In the genomic region with DNA sequence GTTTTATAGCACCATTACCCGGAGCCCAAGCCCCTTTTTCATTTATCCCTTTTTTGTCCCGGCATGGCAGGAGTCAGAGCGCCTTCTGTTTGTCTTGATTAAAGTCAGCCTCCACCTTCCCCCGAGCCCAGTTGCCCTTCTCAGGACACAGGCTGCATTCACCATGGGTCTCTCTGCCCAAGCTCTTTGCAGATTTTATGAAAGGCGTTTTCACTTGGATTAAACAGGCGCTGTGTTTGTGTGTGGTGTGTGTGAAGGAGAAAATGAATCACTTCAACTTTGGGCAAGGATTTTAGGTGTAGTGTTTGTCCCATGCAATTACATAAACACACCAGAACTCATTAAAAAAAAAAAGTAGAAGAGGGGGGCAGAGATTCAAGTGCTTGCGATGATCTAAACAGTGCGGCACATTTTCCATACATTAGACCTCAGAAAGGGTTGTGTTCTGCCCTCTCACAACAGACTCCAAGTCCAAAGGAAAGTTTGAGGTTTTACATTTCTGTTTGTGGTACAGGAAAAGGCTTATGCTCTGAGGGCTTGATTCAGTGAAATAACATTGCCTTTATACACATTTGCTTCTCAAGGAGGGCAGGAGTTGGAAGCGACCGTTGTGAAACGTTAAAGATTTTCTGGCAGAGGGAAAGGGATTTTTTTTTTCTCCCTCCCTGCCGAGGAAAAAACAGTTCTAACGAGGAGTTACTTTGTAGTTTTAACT, we compare ENCODE assay signal across 13 cellular contexts. TPM values are rescaled to one million over a fixed set of nuclear protein-coding genes. Genes with fewer than 3 reads are reported as not detected.
DNase-seq lines count a peak whose midpoint lies in the region; ATAC-seq and TF ChIP-seq lines count a peak whose summit lies in the region.
"Had no signal": no experiment of that assay in that cellular context is flagged by ENCODE, and none has a peak within 500 bp of the region (broad histone marks: within the 10 kb centered on the region; RNA-seq: fewer than 3 reads in every experiment).

No MANE protein-coding gene starts in this region.

- H3K27ac ChIP-seq in adrenal gland (peak overlapping the region in 3 of 5 donors; percentile 15 to 77 (median 41)), ovary (no peak overlapping the region), upper lobe of right lung (peak overlapping the region; percentile 87)
- H3K27ac ChIP-seq: HL-60 had no signal

- 37 to 44% (median 40%) methylated on average over 13 of the region's 13 CpGs for WGBS in adrenal gland, 4 donors
- 19 to 30% (median 27%) methylated on average over 13 of the region's 13 CpGs for WGBS in ovary, 3 donors

- TF ChIP-seq POLR2A in adrenal gland (IDR thresholded peaks at IDR 0.05) (no peak), ovary (IDR thresholded peaks at IDR 0.05) (no peak)

- no peak overlapping the region for H3K27ac Mint-ChIP-seq in naive thymus-derived CD8-positive, alpha-beta T cell
- H3K27ac Mint-ChIP-seq: CD4-positive, alpha-beta memory T cell had no signal

- H3K4me3 ChIP-seq in adrenal gland (peak overlapping the region in 1 of 4 donors; percentile 33), ovary (peak overlapping the region; percentile 45), upper lobe of right lung (peak overlapping the region; percentile 47)

- intact Hi-C loops in adrenal gland (cut with DNase I) = no loop called here
- intact Hi-C loops in ovary (cut with DNase I) = no loop called here
- intact Hi-C loops in upper lobe of right lung (cut with DNase I) = no loop called here

- POLR2A ChIA-PET in naive thymus-derived CD8-positive, alpha-beta T cell (lab: Charles Lee) = no interaction called here

- TF ChIP-seq EP300 in ovary (IDR thresholded peaks at IDR 0.05) = no peak

- TF ChIP-seq CTCF in adrenal gland (IDR thresholded peaks at IDR 0.05) (no peak), ovary (IDR thresholded peaks at IDR 0.05) (no peak), upper lobe of right lung (IDR thresholded peaks at IDR 0.05) (no peak)

- H3K36me3 ChIP-seq in adrenal gland (replicated peaks in 1 of 2) (no peaks in the 10 kb centered on the region), ovary (no peaks in the 10 kb centered on the region), upper lobe of right lung (no peaks in the 10 kb centered on the region)

- H3K9me3 Mint-ChIP-seq in naive thymus-derived CD8-positive, alpha-beta T cell = no peaks in the 10 kb centered on the region

- DNase-seq in adrenal gland (no peak), foreskin melanocyte (peak; percentile 85), ovary (no peak), upper lobe of right lung (no peak), HuH-7.5 (ENCODE audit: low spot score) (no peak)
- no peak for DNase-seq in naive thymus-derived CD8-positive, alpha-beta T cell
- DNase-seq: CD4-positive, alpha-beta memory T cell; H7; SW 1271 had no signal

- H3K4me1 ChIP-seq in adrenal gland (replicated peaks in 1 of 2) (no peaks in the 10 kb centered on the region), ovary (ENCODE audit: insufficient read depth) (peaks cover 5% of the 10 kb centered on the region), upper lobe of right lung (peaks cover 3% of the 10 kb centered on the region)

- H3K9me3 ChIP-seq in adrenal gland (replicated peaks in 1 of 3) = no peaks in the 10 kb centered on the region
- H3K9me3 ChIP-seq in ovary = no peaks in the 10 kb centered on the region
- H3K9me3 ChIP-seq in upper lobe of right lung = no peaks in the 10 kb centered on the region

- H3K4me1 Mint-ChIP-seq in naive thymus-derived CD8-positive, alpha-beta T cell = peaks cover 2 to 7% (median 5%) of the 10 kb centered on the region in 4 donors
- H3K4me1 Mint-ChIP-seq: CD4-positive, alpha-beta memory T cell had no signal

- no peaks in the 10 kb centered on the region for H3K36me3 Mint-ChIP-seq in naive thymus-derived CD8-positive, alpha-beta T cell
- H3K36me3 Mint-ChIP-seq: CD4-positive, alpha-beta memory T cell had no signal

- no peak for ATAC-seq in upper lobe of right lung
- no peak for ATAC-seq in naive thymus-derived CD8-positive, alpha-beta T cell
- ATAC-seq in GM18870 (IDR thresholded peaks at IDR 0.05; ENCODE audit: unreplicated experiment) = no peak
- ATAC-seq: left lobe of liver had no signal

- H3K27me3 ChIP-seq in adrenal gland = no peaks in the 10 kb centered on the region
- no peaks in the 10 kb centered on the region for H3K27me3 ChIP-seq in ovary
- peaks cover 3% of the 10 kb centered on the region for H3K27me3 ChIP-seq in upper lobe of right lung

- H3K27me3 Mint-ChIP-seq in naive thymus-derived CD8-positive, alpha-beta T cell = peaks cover 15 to 45% (median 35%) of the 10 kb centered on the region in 5 donors

- no peak overlapping the region for H3K4me3 Mint-ChIP-seq in naive thymus-derived CD8-positive, alpha-beta T cell
- H3K4me3 Mint-ChIP-seq: CD4-positive, alpha-beta memory T cell had no signal

RNA-seq across cellular contexts. Expression of a gene that starts 14.5 kb away (rescaled TPM):
- total RNA-seq in adrenal gland = 10 to 100 TPM in 2 of 8 donors, 1 to 10 TPM in 6; 3.3 to 16.0 (median 6.3) TPM
- polyA plus RNA-seq in adrenal gland = 10 to 100 TPM in 1 of 3 donors, 1 to 10 TPM in 2; 3.7 to 14.3 (median 8.8) TPM
- 10 to 100 TPM in 1 of 7 donors, 1 to 10 TPM in 6; 1.8 to 11.6 (median 9.0) TPM for total RNA-seq in ovary
- polyA plus RNA-seq in ovary = 10 to 100 TPM in 1 of 2 donors, 1 to 10 TPM in 1; 3.3 to 16.5 TPM
- 39.3 TPM for total RNA-seq in upper lobe of right lung
- 100 to 1,000 TPM; 395 to 415 TPM for total RNA-seq in naive thymus-derived CD8-positive, alpha-beta T cell
- 100 to 1,000 TPM; 193 to 428 (median 311) TPM for polyA plus RNA-seq in naive thymus-derived CD8-positive, alpha-beta T cell
- total RNA-seq: G401, H7 had no signal

RNA-seq across cellular contexts. Expression of a gene that starts 48.1 kb away (rescaled TPM):
- total RNA-seq in adrenal gland = under 1 TPM in 1 of 8 donors, not detected in 7; 0.43 TPM
- polyA plus RNA-seq in adrenal gland = under 1 TPM in 2 of 3 donors, not detected in 1; 0.10 to 0.31 TPM
- total RNA-seq in ovary = 1 to 10 TPM in 2 of 7 donors, under 1 TPM in 4, not detected in 1; 0.23 to 6.0 (median 0.58) TPM
- polyA plus RNA-seq in ovary = under 1 TPM; 0.15 to 0.97 TPM
- total RNA-seq in upper lobe of right lung = 1.3 TPM
- under 1 TPM in 1 of 2 experiments, not detected in 1; 0.21 TPM for total RNA-seq in naive thymus-derived CD8-positive, alpha-beta T cell
- polyA plus RNA-seq in naive thymus-derived CD8-positive, alpha-beta T cell = not detected
- total RNA-seq: CD4-positive, alpha-beta memory T cell; G401 had no signal
- polyA plus RNA-seq: CD4-positive, alpha-beta memory T cell had no signal

Comparison
In these comparisons a context has a peak if more than half of its experiments do, and no peak if none do; other contexts are left out.
1. H3K27ac ChIP-seq: peak in adrenal gland (3 of 5) and upper lobe of right lung (single experiment); none in ovary (0 of 2).